In the genomic region with DNA sequence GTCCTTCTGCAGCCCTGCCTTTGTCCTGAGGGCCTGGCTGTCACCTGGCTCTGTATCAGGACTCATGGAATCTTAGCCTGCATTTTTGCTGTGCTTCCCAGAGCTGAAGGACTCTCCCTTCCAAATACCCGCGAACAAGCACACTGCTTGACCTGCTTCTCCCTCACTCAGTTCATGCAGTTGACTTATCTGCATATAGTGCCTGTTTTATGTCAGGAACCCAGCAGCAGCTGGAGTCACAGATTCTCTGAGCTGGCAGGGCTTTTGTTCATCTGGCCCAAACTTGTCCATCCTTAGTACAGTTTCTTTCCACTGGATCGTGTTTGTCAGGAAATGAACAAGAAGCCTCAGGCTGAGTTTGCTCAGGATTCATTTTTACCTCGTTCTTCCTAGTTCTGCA, we compare ENCODE assay signal across 1 cellular context.
TF ChIP-seq lines count a peak whose summit lies in the region.

No MANE protein-coding gene starts in this region.

TF ChIP-seq in neural cell, 6 proteins besides CTCF, POLR2A, EP300 and RAD21 (continued from another document):
- TF ChIP-seq, protein P1, sequence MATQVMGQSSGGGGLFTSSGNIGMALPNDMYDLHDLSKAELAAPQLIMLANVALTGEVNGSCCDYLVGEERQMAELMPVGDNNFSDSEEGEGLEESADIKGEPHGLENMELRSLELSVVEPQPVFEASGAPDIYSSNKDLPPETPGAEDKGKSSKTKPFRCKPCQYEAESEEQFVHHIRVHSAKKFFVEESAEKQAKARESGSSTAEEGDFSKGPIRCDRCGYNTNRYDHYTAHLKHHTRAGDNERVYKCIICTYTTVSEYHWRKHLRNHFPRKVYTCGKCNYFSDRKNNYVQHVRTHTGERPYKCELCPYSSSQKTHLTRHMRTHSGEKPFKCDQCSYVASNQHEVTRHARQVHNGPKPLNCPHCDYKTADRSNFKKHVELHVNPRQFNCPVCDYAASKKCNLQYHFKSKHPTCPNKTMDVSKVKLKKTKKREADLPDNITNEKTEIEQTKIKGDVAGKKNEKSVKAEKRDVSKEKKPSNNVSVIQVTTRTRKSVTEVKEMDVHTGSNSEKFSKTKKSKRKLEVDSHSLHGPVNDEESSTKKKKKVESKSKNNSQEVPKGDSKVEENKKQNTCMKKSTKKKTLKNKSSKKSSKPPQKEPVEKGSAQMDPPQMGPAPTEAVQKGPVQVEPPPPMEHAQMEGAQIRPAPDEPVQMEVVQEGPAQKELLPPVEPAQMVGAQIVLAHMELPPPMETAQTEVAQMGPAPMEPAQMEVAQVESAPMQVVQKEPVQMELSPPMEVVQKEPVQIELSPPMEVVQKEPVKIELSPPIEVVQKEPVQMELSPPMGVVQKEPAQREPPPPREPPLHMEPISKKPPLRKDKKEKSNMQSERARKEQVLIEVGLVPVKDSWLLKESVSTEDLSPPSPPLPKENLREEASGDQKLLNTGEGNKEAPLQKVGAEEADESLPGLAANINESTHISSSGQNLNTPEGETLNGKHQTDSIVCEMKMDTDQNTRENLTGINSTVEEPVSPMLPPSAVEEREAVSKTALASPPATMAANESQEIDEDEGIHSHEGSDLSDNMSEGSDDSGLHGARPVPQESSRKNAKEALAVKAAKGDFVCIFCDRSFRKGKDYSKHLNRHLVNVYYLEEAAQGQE (IDR thresholded peaks at IDR 0.05; ENCODE audit: borderline replicate concordance): no peak
- no peak for TF ChIP-seq MXI1 (conservative IDR thresholded peaks at IDR 0.05; ENCODE audit: poor library complexity, severe bottlenecking)
